ENCODE assay signal across 9 cellular contexts in genomic region chrX:51837926-51838325, GRCh38. TPM values are rescaled to one million over a fixed set of nuclear protein-coding genes. Genes with fewer than 3 reads are reported as not detected.
DNase-seq lines count a peak whose midpoint lies in the region; ATAC-seq and TF ChIP-seq lines count a peak whose summit lies in the region.
"Had no signal": no experiment of that assay in that cellular context is flagged by ENCODE, and none has a peak within 500 bp of the region (broad histone marks: within the 10 kb centered on the region; RNA-seq: fewer than 3 reads in every experiment).

No MANE protein-coding gene starts in this region.

- H2AFZ ChIP-seq in mammary epithelial cell (ENCODE audit: low read depth, low read length) (no peak overlapping the region), hepatocyte (no peak overlapping the region)

- WGBS in mammary epithelial cell (ENCODE audit: low coverage, missing lambda C conversion rate): 68% methylated on average over 3 of the region's 3 CpGs
- 41% methylated on average over 3 of the region's 3 CpGs for WGBS in hepatocyte (ENCODE audit: low lambda C conversion rate, missing lambda C conversion rate)
- 27 to 39% methylated on average over 3 of the region's 3 CpGs for WGBS in tibial nerve, 2 donors

- no peak overlapping the region for H3K4me2 ChIP-seq in mammary epithelial cell (ENCODE audit: insufficient read depth, low read depth, low read length)
- peak overlapping the region; percentile 31 for H3K4me2 ChIP-seq in hepatocyte

- POLR2A ChIA-PET in MCF 10A (lab: Yijun Ruan, JAX): no interaction called here

- H3K9ac ChIP-seq in mammary epithelial cell (ENCODE audit: insufficient read depth, low read length) (no peak overlapping the region), adipocyte (ENCODE audit: low read length) (no peak overlapping the region)

- CTCF ChIA-PET in MCF 10A (lab: Yijun Ruan, JAX): no interaction called here
- CTCF ChIA-PET in mammary epithelial cell (lab: Charles Lee; ENCODE audit: low non-redundant PET): no interaction called here

- no peaks in the 10 kb centered on the region for H3K27me3 ChIP-seq in mammary epithelial cell (ENCODE audit: insufficient read depth, low read length)
- H3K27me3 ChIP-seq in adipocyte (replicated peaks; ENCODE audit: control insufficient read depth, insufficient read depth, low read length): peaks cover 6% of the 10 kb centered on the region
- H3K27me3 ChIP-seq in hepatocyte: no peaks in the 10 kb centered on the region
- no peaks in the 10 kb centered on the region for H3K27me3 ChIP-seq in tibial nerve

- peaks cover 21% of the 10 kb centered on the region for H3K79me2 ChIP-seq in mammary epithelial cell (ENCODE audit: insufficient read depth, low read length)
- H3K79me2 ChIP-seq in hepatocyte: peaks cover 24% of the 10 kb centered on the region

- no peaks in the 10 kb centered on the region for H3K4me1 Mint-ChIP-seq in MCF 10A (ENCODE audit: insufficient read depth, unreplicated experiment)

- no peaks in the 10 kb centered on the region for H3K36me3 Mint-ChIP-seq in MCF 10A (ENCODE audit: insufficient read depth, unreplicated experiment)

- H3K9me3 ChIP-seq in mammary epithelial cell (replicated peaks; ENCODE audit: insufficient read depth, low read length) (no peaks in the 10 kb centered on the region), adipocyte (ENCODE audit: control insufficient read depth, low read length) (peaks cover 5% of the 10 kb centered on the region), hepatocyte (ENCODE audit: low read depth) (no peaks in the 10 kb centered on the region), tibial nerve (no peaks in the 10 kb centered on the region)

- H3K9me2 ChIP-seq in hepatocyte (replicated peaks; ENCODE audit: insufficient read depth): no peaks in the 10 kb centered on the region

- H3K4me3 ChIP-seq in mammary epithelial cell (replicated peaks in 1 of 3; ENCODE audit: insufficient read depth in 1 of 3, low read depth in 2 of 3, low read length in 3 of 3): no peak overlapping the region
- no peak overlapping the region for H3K4me3 ChIP-seq in adipocyte (ENCODE audit: low read length)
- H3K4me3 ChIP-seq in hepatocyte: no peak overlapping the region
- no peak overlapping the region for H3K4me3 ChIP-seq in tibial nerve

- in situ Hi-C loops in mammary epithelial cell (cut with MboI; ENCODE audit: low sequenced_read_pairs in 2 of 2): no loop called here

- H3K27ac Mint-ChIP-seq in MCF 10A (ENCODE audit: low read depth, unreplicated experiment): no peak overlapping the region

- no peak for TF ChIP-seq POLR2A in tibial nerve (IDR thresholded peaks at IDR 0.05)

- no peak for ATAC-seq in HG03280 (IDR thresholded peaks at IDR 0.05; ENCODE audit: unreplicated experiment)
- no peak for ATAC-seq in GM18858 (IDR thresholded peaks at IDR 0.05; ENCODE audit: unreplicated experiment)

- H4K20me1 ChIP-seq in mammary epithelial cell (ENCODE audit: insufficient read depth, low read length) (no peaks in the 10 kb centered on the region), hepatocyte (ENCODE audit: insufficient read depth, poor library complexity, severe bottlenecking) (no peaks in the 10 kb centered on the region)

- H3K9me3 Mint-ChIP-seq in MCF 10A (ENCODE audit: unreplicated experiment): no peaks in the 10 kb centered on the region
- H3K9me3 Mint-ChIP-seq: central memory CD8-positive, alpha-beta T cell had no signal

- BruUV-seq in MCF 10A (replicated peaks; lab: Mats Ljungman, UMichigan) (no TSS peak), mammary epithelial cell (replicated peaks; lab: Mats Ljungman, UMichigan) (no TSS peak)

- TF ChIP-seq CTCF in MCF 10A (IDR thresholded peaks at IDR 0.05; ENCODE audit: unreplicated experiment) (no peak), mammary epithelial cell (conservative IDR thresholded peaks at IDR 0.05 in 1 of 2, IDR thresholded peaks at IDR 0.05 in 1 of 2; ENCODE audit: extremely low read depth in 1 of 2, insufficient read depth in 1 of 2, low read depth in 1 of 2, low read length in 2 of 2) (no peak), hepatocyte (IDR thresholded peaks at IDR 0.05; ENCODE audit: poor library complexity) (no peak), tibial nerve (IDR thresholded peaks at IDR 0.05) (no peak)

- H3K36me3 ChIP-seq in mammary epithelial cell (ENCODE audit: insufficient read depth, low read length): no peaks in the 10 kb centered on the region
- H3K36me3 ChIP-seq in adipocyte (ENCODE audit: control insufficient read depth, insufficient read depth, low read length, severe bottlenecking): no peaks in the 10 kb centered on the region
- no peaks in the 10 kb centered on the region for H3K36me3 ChIP-seq in hepatocyte (replicated peaks; ENCODE audit: insufficient read depth, low read depth)
- no peaks in the 10 kb centered on the region for H3K36me3 ChIP-seq in tibial nerve

- DNase-seq in MCF 10A (ENCODE audit: unreplicated experiment) (peak; percentile 27), mammary epithelial cell (no peak), adipocyte (ENCODE audit: low read depth) (peak; percentile 15), hepatocyte (ENCODE audit: low spot score) (peak; percentile 56), tibial nerve (ENCODE audit: low spot score in 2 of 2) (peak; percentile 52 to 74), NCI-H2081 treated with DMSO at 0.1 percent for 48 hours (lab: John Stamatoyannopoulos, UW) (no peak)

- H3K4me1 ChIP-seq in mammary epithelial cell (ENCODE audit: insufficient read depth, low read length) (no peaks in the 10 kb centered on the region), adipocyte (ENCODE audit: control insufficient read depth, insufficient read depth, low read length) (peaks cover 8% of the 10 kb centered on the region), hepatocyte (ENCODE audit: insufficient read depth) (no peaks in the 10 kb centered on the region), tibial nerve (peaks cover 0 to 6% (median 0%) of the 10 kb centered on the region in 4 donors)

- intact Hi-C loops in MCF 10A (cut with micrococcal nuclease) (no loop called here), mammary epithelial cell (cut with micrococcal nuclease) (no loop called here)

- dilution Hi-C loops in mammary epithelial cell (cut with HindIII; ENCODE audit: low sequenced_read_pairs): no loop called here

- H3K27me3 Mint-ChIP-seq in MCF 10A (ENCODE audit: insufficient read depth, unreplicated experiment): peaks cover 25% of the 10 kb centered on the region
- H3K27me3 Mint-ChIP-seq: central memory CD8-positive, alpha-beta T cell had no signal

- no peak overlapping the region for H3K4me3 Mint-ChIP-seq in MCF 10A (ENCODE audit: unreplicated experiment)
- H3K4me3 Mint-ChIP-seq: central memory CD8-positive, alpha-beta T cell had no signal

- H3K27ac ChIP-seq in mammary epithelial cell (ENCODE audit: insufficient read depth, low read depth, low read length): no peak overlapping the region
- H3K27ac ChIP-seq in hepatocyte: no peak overlapping the region
- peak overlapping the region in 2 of 4 donors; percentile 25 to 44 for H3K27ac ChIP-seq in tibial nerve

- no peak for TF ChIP-seq EP300 in tibial nerve (IDR thresholded peaks at IDR 0.05)

RNA-seq across cellular contexts. Expression of gene MAGED1, which starts 55.5 kb away (rescaled TPM):
- 46.7 and 48.6 TPM in 2 replicates for total RNA-seq in MCF 10A (2022)
- total RNA-seq in mammary epithelial cell: 100 to 1,000 TPM; 107 to 135 TPM
- 80.6 TPM for polyA plus RNA-seq in mammary epithelial cell
- polyA minus RNA-seq in mammary epithelial cell: 247 TPM
- 248 and 262 TPM in 2 replicates for total RNA-seq in hepatocyte
- polyA plus RNA-seq in hepatocyte: 478 and 533 TPM in 2 replicates
- 10 to 100 TPM; 34.1 to 51.1 (median 46.7) TPM for total RNA-seq in tibial nerve

Comparison
In these comparisons a context has a peak if more than half of its experiments do, and no peak if none do; other contexts are left out.
1. DNase-seq: peak in MCF 10A (single experiment), adipocyte (single experiment), hepatocyte (single experiment) and tibial nerve (2 of 2); none in mammary epithelial cell (single experiment) and NCI-H2081 treated with DMSO at 0.1 percent for 48 hours (single experiment).